ENCODE assay signal across 9 cellular contexts in genomic region chr2:203951366-203951902, GRCh38. TPM values are rescaled to one million over a fixed set of nuclear protein-coding genes. Genes with fewer than 3 reads are reported as not detected.
A peak's percentile ranks its signal among the peaks of the same experiment; 100 is the strongest.
DNase-seq lines count a peak whose midpoint lies in the region; ATAC-seq lines count a peak whose summit lies in the region.
"Had no signal": no experiment of that assay in that cellular context is flagged by ENCODE, and none has a peak within 500 bp of the region (broad histone marks: within the 10 kb centered on the region; RNA-seq: fewer than 3 reads in every experiment).

No MANE protein-coding gene starts in this region.

- H4K12ac ChIP-seq in trophoblast cell (ENCODE audit: low read depth, low read length): no peak overlapping the region

- H3K4me3 ChIP-seq in trophoblast cell (ENCODE audit: low read depth, low read length): no peak overlapping the region
- H3K4me3 ChIP-seq: upper lobe of right lung had no signal

- peaks cover 85% of the 10 kb centered on the region for H3K4me1 Mint-ChIP-seq in activated T-helper 1 cell treated with anti-CD3 and anti-CD28 coated beads, Interleukin-12 subunit alpha, Interleukin-12 subunit beta, Interleukin-2, Interleukin-4 antibody, amounts not matched to agents 30 ng/mL and 10 ng/mL and 1 ng/mL, durations not matched to agents 14 hours and 24 hours and 36 hours (ENCODE audit: low read depth)

- no peaks in the 10 kb centered on the region for H3K79me2 ChIP-seq in trophoblast cell (ENCODE audit: control insufficient read depth, insufficient read depth, low read length, poor library complexity)

- H3K9ac ChIP-seq in trophoblast cell (ENCODE audit: low read length): no peak overlapping the region

- no peaks in the 10 kb centered on the region for H3K79me1 ChIP-seq in trophoblast cell (ENCODE audit: low read length)

- no peak for DNase-seq in activated CD4-positive, CD25-positive, alpha-beta regulatory T cell (lab: John Stamatoyannopoulos, UW)
- peak; percentile 35 for DNase-seq in MV-4-11 (lab: John Stamatoyannopoulos, UW)
- peak; percentile 34 for DNase-seq in activated T-helper 1 cell treated with anti-CD3 and anti-CD28 coated beads, Interleukin-12 subunit alpha, Interleukin-12 subunit beta, Interleukin-2, Interleukin-4 antibody, amounts not matched to agents 30 ng/mL and 10 ng/mL and 1 ng/mL, durations not matched to agents 14 hours and 24 hours and 36 hours (ENCODE audit: low spot score)
- peak; percentile 82 to 95 for DNase-seq in trophoblast cell
- DNase-seq in Ammon's horn (ENCODE audit: low spot score): no peak
- no peak for DNase-seq in NCI-H2196 (lab: John Stamatoyannopoulos, UW; ENCODE audit: unreplicated experiment)
- DNase-seq: upper lobe of right lung had no signal

- no peak overlapping the region for H3K14ac ChIP-seq in trophoblast cell (ENCODE audit: low read length)

- H3K9me3 ChIP-seq in trophoblast cell (ENCODE audit: insufficient read depth, low read depth, low read length): no peaks in the 10 kb centered on the region
- H3K9me3 ChIP-seq: upper lobe of right lung had no signal

- H3K27ac ChIP-seq in trophoblast cell (ENCODE audit: low read depth, low read length): no peak overlapping the region
- H3K27ac ChIP-seq: upper lobe of right lung had no signal

- no peak overlapping the region for H2BK12ac ChIP-seq in trophoblast cell (ENCODE audit: low read length)

- H3K36me3 Mint-ChIP-seq in activated T-helper 1 cell treated with anti-CD3 and anti-CD28 coated beads, Interleukin-12 subunit alpha, Interleukin-12 subunit beta, Interleukin-2, Interleukin-4 antibody, amounts not matched to agents 30 ng/mL and 10 ng/mL and 1 ng/mL, durations not matched to agents 14 hours and 24 hours and 36 hours (ENCODE audit: low read depth): peaks cover 40% of the 10 kb centered on the region

- H2BK120ac ChIP-seq in trophoblast cell (ENCODE audit: insufficient read depth, low read length, poor library complexity): no peak overlapping the region

- H4K8ac ChIP-seq in trophoblast cell (ENCODE audit: low read depth, low read length): no peak overlapping the region

- no peak overlapping the region for H2AK5ac ChIP-seq in trophoblast cell (ENCODE audit: low read length)

- H3K27me3 ChIP-seq in trophoblast cell (ENCODE audit: insufficient read depth, low read length): no peaks in the 10 kb centered on the region
- H3K27me3 ChIP-seq: upper lobe of right lung had no signal

- H3K36me3 ChIP-seq in trophoblast cell (ENCODE audit: control insufficient read depth in 1 of 2, insufficient read depth in 2 of 2, low read length in 2 of 2): no peaks in the 10 kb centered on the region
- H3K36me3 ChIP-seq: upper lobe of right lung had no signal

- no peak overlapping the region for H3K18ac ChIP-seq in trophoblast cell (ENCODE audit: low read length)

- H3K9me3 Mint-ChIP-seq in activated T-helper 1 cell treated with anti-CD3 and anti-CD28 coated beads, Interleukin-12 subunit alpha, Interleukin-12 subunit beta, Interleukin-2, Interleukin-4 antibody, amounts not matched to agents 30 ng/mL and 10 ng/mL and 1 ng/mL, durations not matched to agents 14 hours and 24 hours and 36 hours: no peaks in the 10 kb centered on the region

- H3K23ac ChIP-seq in trophoblast cell (ENCODE audit: low read length): no peak overlapping the region

- ATAC-seq in activated CD4-positive, CD25-positive, alpha-beta regulatory T cell treated with anti-CD3 and anti-CD28 coated beads, Interleukin-2, amount 50 U/mL, for 24 hours: peak; percentile 36 to 40
- ATAC-seq in GM21723 (IDR thresholded peaks at IDR 0.05; ENCODE audit: unreplicated experiment): no peak
- ATAC-seq: upper lobe of right lung had no signal

- peak overlapping the region; percentile 92 for H3K27ac Mint-ChIP-seq in activated T-helper 1 cell treated with anti-CD3 and anti-CD28 coated beads, Interleukin-12 subunit alpha, Interleukin-12 subunit beta, Interleukin-2, Interleukin-4 antibody, amounts not matched to agents 30 ng/mL and 10 ng/mL and 1 ng/mL, durations not matched to agents 14 hours and 24 hours and 36 hours

- no CpG with 5 or more reads among the region's 10 CpGs for WGBS in trophoblast cell (ENCODE audit: extremely low coverage, insufficient coverage, insufficient read length)

- intact Hi-C loops in activated T-helper 1 cell treated with anti-CD3 and anti-CD28 coated beads, Interleukin-12 subunit alpha, Interleukin-12 subunit beta, Interleukin-2, Interleukin-4 antibody, amounts not matched to agents 30 ng/mL and 10 ng/mL and 1 ng/mL, durations not matched to agents 14 hours and 24 hours and 36 hours (cut with micrococcal nuclease): loop anchor here (1.0 to 2.0 kb wide), 7 partner anchors 10 to 67 kb away; no protein-coding TSS in a partner anchor

- H3K4me1 ChIP-seq in trophoblast cell (ENCODE audit: control insufficient read depth in 1 of 2, insufficient read depth in 2 of 2, low read length in 2 of 2): peaks cover 2 to 3% of the 10 kb centered on the region in 2 experiments
- H3K4me1 ChIP-seq: upper lobe of right lung had no signal

- no peaks in the 10 kb centered on the region for H3K27me3 Mint-ChIP-seq in activated T-helper 1 cell treated with anti-CD3 and anti-CD28 coated beads, Interleukin-12 subunit alpha, Interleukin-12 subunit beta, Interleukin-2, Interleukin-4 antibody, amounts not matched to agents 30 ng/mL and 10 ng/mL and 1 ng/mL, durations not matched to agents 14 hours and 24 hours and 36 hours (ENCODE audit: insufficient read depth)

- no peak overlapping the region for H4K91ac ChIP-seq in trophoblast cell (ENCODE audit: low read depth, low read length)

- no peak overlapping the region for H2BK5ac ChIP-seq in trophoblast cell (ENCODE audit: low read depth, low read length, poor library complexity)

- H3K4me2 ChIP-seq in trophoblast cell (ENCODE audit: low read length): no peak overlapping the region

- no peak overlapping the region for H2AFZ ChIP-seq in trophoblast cell (ENCODE audit: insufficient read depth, low read length, poor library complexity)

- H3K4me3 Mint-ChIP-seq in activated T-helper 1 cell treated with anti-CD3 and anti-CD28 coated beads, Interleukin-12 subunit alpha, Interleukin-12 subunit beta, Interleukin-2, Interleukin-4 antibody, amounts not matched to agents 30 ng/mL and 10 ng/mL and 1 ng/mL, durations not matched to agents 14 hours and 24 hours and 36 hours: peak overlapping the region; percentile 85

- H3K4ac ChIP-seq in trophoblast cell (ENCODE audit: low read depth, low read length): no peak overlapping the region

RNA-seq across cellular contexts. Expression of gene ICOS, which starts 14.9 kb away (rescaled TPM):
- 143 and 150 TPM in 2 replicates for total RNA-seq in activated T-helper 1 cell treated with anti-CD3 and anti-CD28 coated beads, Interleukin-12 subunit alpha, Interleukin-12 subunit beta, Interleukin-2, Interleukin-4 antibody, amounts not matched to agents 30 ng/mL and 10 ng/mL and 1 ng/mL, durations not matched to agents 14 hours and 24 hours and 36 hours
- polyA plus RNA-seq in trophoblast cell (2013): 0.03 and 0.04 TPM in 2 replicates

Comparison
In these comparisons a context has a peak if more than half of its experiments do, and no peak if none do; other contexts are left out.
1. DNase-seq: peak in MV-4-11 (single experiment), activated T-helper 1 cell treated with anti-CD3 and anti-CD28 coated beads, Interleukin-12 subunit alpha, Interleukin-12 subunit beta, Interleukin-2, Interleukin-4 antibody, amounts not matched to agents 30 ng/mL and 10 ng/mL and 1 ng/mL, durations not matched to agents 14 hours and 24 hours and 36 hours (single experiment) and trophoblast cell (2 of 2); none in activated CD4-positive, CD25-positive, alpha-beta regulatory T cell (0 of 4), Ammon's horn (single experiment) and NCI-H2196 (single experiment).